Comparison of ENCODE assay signal across 27 cellular contexts in the genomic region with DNA sequence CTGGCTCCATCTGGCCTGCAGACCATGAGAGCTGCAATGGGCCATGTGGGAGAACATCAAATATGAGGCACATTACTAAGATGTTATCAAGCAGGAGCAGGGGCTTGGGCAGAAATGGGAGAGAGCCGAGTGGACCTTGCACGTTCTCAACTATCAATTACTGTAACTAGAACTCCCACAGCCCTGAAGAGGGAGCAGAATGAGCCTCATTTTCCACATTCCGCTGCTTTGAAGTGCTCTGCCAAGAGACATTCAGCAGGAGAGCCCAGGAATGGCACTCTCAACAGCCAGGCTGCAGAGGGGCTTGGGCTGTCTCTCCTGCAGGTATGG.
"Had no signal": no experiment of that assay in that cellular context is flagged by ENCODE, and none has a peak within 500 bp of the region (broad histone marks: within the 10 kb centered on the region; RNA-seq: fewer than 3 reads in every experiment).

No MANE protein-coding gene starts in this region.

- H3K4me1 Mint-ChIP-seq: activated naive CD8-positive, alpha-beta T cell treated with anti-CD3 and anti-CD28 coated beads, Interleukin-2, amount 10 ng/mL, durations not matched to agents 7 days and 5 days had no signal

- H3K27me3 ChIP-seq: adrenal gland, breast epithelium, SJCRH30 had no signal

- H3K27ac ChIP-seq: adrenal gland, breast epithelium, SJCRH30 had no signal

- H3K4me1 ChIP-seq: adrenal gland, breast epithelium, SJCRH30 had no signal

- ATAC-seq: activated CD4-positive, CD25-positive, alpha-beta regulatory T cell treated with anti-CD3 and anti-CD28 coated beads, Interleukin-2, amount 50 U/mL, for 24 hours; activated CD8-positive, alpha-beta T cell treated with anti-CD3 and anti-CD28 coated beads for 36 hours; activated T-cell treated with anti-CD3 and anti-CD28 coated beads, Interleukin-2, amount 50 U/mL, for 72 hours; K562; Panc1 had no signal

- DNase-seq: activated CD4-positive, alpha-beta T cell treated with anti-CD3 and anti-CD28 coated beads for 4 hours; activated CD8-positive, alpha-beta memory T cell treated with anti-CD3 and anti-CD28 coated beads, Interleukin-2, amount 50 U/mL, for 4 hours; activated CD8-positive, alpha-beta T cell treated with anti-CD3 and anti-CD28 coated beads for 36 hours; activated naive CD4-positive, alpha-beta T cell treated with anti-CD3 and anti-CD28 coated beads, Interleukin-2, amount 50 U/mL, for 16 hours; activated naive CD8-positive, alpha-beta T cell treated with anti-CD3 and anti-CD28 coated beads, Interleukin-2, amount 10 ng/mL, durations not matched to agents 7 days and 5 days; activated T-cell treated with anti-CD3 and anti-CD28 coated beads, Interleukin-2, amount 50 U/mL, for 72 hours; adrenal gland; anterior cingulate cortex; caudate nucleus; Karpas-422; MM.1S; NCI-H1105; NCI-H1436; NCI-H1694 treated with DMSO at 0.1 percent for 48 hours; NCI-H2081 treated with DMSO at 0.1 percent for 48 hours; NCI-H2171 treated with DMSO at 0.1 percent for 48 hours; NCI-H526; NK-92 treated with Interleukin-12 subunit alpha and Interleukin-12 subunit beta, amount 100 ng/mL, for 24 hours; OCI-M1; Right ventricle myocardium superior; RPMI8226; SJCRH30 had no signal

- H3K4me3 ChIP-seq: adrenal gland, breast epithelium, K562, SJCRH30 had no signal

- H3K27ac Mint-ChIP-seq: activated CD8-positive, alpha-beta T cell treated with anti-CD3 and anti-CD28 coated beads for 36 hours; activated naive CD8-positive, alpha-beta T cell treated with anti-CD3 and anti-CD28 coated beads, Interleukin-2, amount 10 ng/mL, durations not matched to agents 7 days and 5 days; activated T-cell treated with anti-CD3 and anti-CD28 coated beads, Interleukin-2, amount 50 U/mL, for 72 hours; T-helper 1 cell treated with Interleukin-12 subunit alpha and Interleukin-12 subunit beta and Interleukin-4 antibody, amounts not matched to agents 30 μg/mL and 1 μg/mL, for 36 hours had no signal

- H3K36me3 Mint-ChIP-seq: activated naive CD8-positive, alpha-beta T cell treated with anti-CD3 and anti-CD28 coated beads, Interleukin-2, amount 10 ng/mL, durations not matched to agents 7 days and 5 days had no signal

- H3K4me3 Mint-ChIP-seq: activated CD8-positive, alpha-beta T cell treated with anti-CD3 and anti-CD28 coated beads for 36 hours; activated naive CD8-positive, alpha-beta T cell treated with anti-CD3 and anti-CD28 coated beads, Interleukin-2, amount 10 ng/mL, durations not matched to agents 7 days and 5 days; activated T-cell treated with anti-CD3 and anti-CD28 coated beads, Interleukin-2, amount 50 U/mL, for 72 hours; T-helper 1 cell treated with Interleukin-12 subunit alpha and Interleukin-12 subunit beta and Interleukin-4 antibody, amounts not matched to agents 30 μg/mL and 1 μg/mL, for 36 hours had no signal

- H3K36me3 ChIP-seq: adrenal gland, breast epithelium, SJCRH30 had no signal
